Comparison of ENCODE assay signal across 22 cellular contexts in genomic region chr4:96108146-96108545, GRCh38.
A peak's percentile ranks its signal among the peaks of the same experiment; 100 is the strongest.
DNase-seq lines count a peak whose midpoint lies in the region; ATAC-seq, FAIRE-seq and TF ChIP-seq lines count a peak whose summit lies in the region.
"Had no signal": no experiment of that assay in that cellular context is flagged by ENCODE, and none has a peak within 500 bp of the region (broad histone marks: within the 10 kb centered on the region; RNA-seq: fewer than 3 reads in every experiment).

No MANE protein-coding gene starts in this region.

- H3K9me3 ChIP-seq in DND-41 (ENCODE audit: insufficient read depth, low read length, severe bottlenecking) (no peaks in the 10 kb centered on the region), astrocyte (ENCODE audit: insufficient read depth, low read depth, low read length) (peaks cover 5% of the 10 kb centered on the region)
- H3K9me3 ChIP-seq: BLaER1, Caco-2 had no signal

- peaks cover 4% of the 10 kb centered on the region for H3K4me1 Mint-ChIP-seq in astrocyte (ENCODE audit: low read depth, unreplicated experiment)
- H3K4me1 Mint-ChIP-seq: B cell; CD4-positive, CD25-positive, alpha-beta regulatory T cell had no signal

- DNase-seq in DND-41 (no peak), astrocyte (ENCODE audit: low read depth) (peak; percentile 65), iris pigment epithelial cell (ENCODE audit: low read depth) (peak; percentile 3), amygdala (lab: John Stamatoyannopoulos, UW) (no peak)
- no peak for DNase-seq in activated naive CD4-positive, alpha-beta T cell treated with anti-CD3 and anti-CD28 coated beads, Interleukin-2, amount 50 U/mL, for 72 hours (ENCODE audit: low spot score in 2 of 2)
- DNase-seq: Caco-2; CD4-positive, CD25-positive, alpha-beta regulatory T cell; CD8-positive, alpha-beta T cell; DMS153; EL; GDM1; GOT3; H7; HCEC 1CT had no signal

- H3K27me3 ChIP-seq in DND-41 (ENCODE audit: insufficient read depth, low read length, poor library complexity) (no peaks in the 10 kb centered on the region), astrocyte (ENCODE audit: insufficient read depth, low read length) (no peaks in the 10 kb centered on the region)
- H3K27me3 ChIP-seq: BLaER1 had no signal

- H2AFZ ChIP-seq in DND-41 (ENCODE audit: low read depth, low read length): peak overlapping the region; percentile 36; the same call in 1 of the 2 replicates
- H2AFZ ChIP-seq in astrocyte (ENCODE audit: low read depth, low read length): no peak overlapping the region

- H3K9ac ChIP-seq in DND-41 (ENCODE audit: low read depth, low read length): no peak overlapping the region
- no peak overlapping the region for H3K9ac ChIP-seq in astrocyte (ENCODE audit: low read length)
- H3K9ac ChIP-seq: BLaER1 had no signal

- FAIRE-seq in astrocyte (lab: Jason Lieb, UNC): no peak
- FAIRE-seq: A204.1, GM12878, GM19239 had no signal

- no peak overlapping the region for H3K4me3 ChIP-seq in DND-41 (ENCODE audit: low read depth in 1 of 2, low read length in 2 of 2)
- no peak overlapping the region for H3K4me3 ChIP-seq in astrocyte (ENCODE audit: insufficient read depth, low read depth, low read length)
- H3K4me3 ChIP-seq: BLaER1, GM12878 had no signal

- H3K4me2 ChIP-seq in DND-41 (ENCODE audit: insufficient read depth, low read length) (no peak overlapping the region), astrocyte (ENCODE audit: low read length) (no peak overlapping the region)
- H3K4me2 ChIP-seq: BLaER1 had no signal

- no peak overlapping the region for H3K27ac ChIP-seq in DND-41 (ENCODE audit: low read length)
- H3K27ac ChIP-seq in astrocyte (ENCODE audit: low read depth, low read length): no peak overlapping the region
- H3K27ac ChIP-seq: 22Rv1, BLaER1, C4-2B had no signal

- no peak overlapping the region for H3K27ac Mint-ChIP-seq in astrocyte (ENCODE audit: unreplicated experiment)
- H3K27ac Mint-ChIP-seq in activated naive CD4-positive, alpha-beta T cell treated with anti-CD3 and anti-CD28 coated beads, Interleukin-2, amount 50 U/mL, for 72 hours: no peak overlapping the region
- H3K27ac Mint-ChIP-seq: B cell; CD4-positive, CD25-positive, alpha-beta regulatory T cell; CD8-positive, alpha-beta T cell had no signal

- TF ChIP-seq CTCF in DND-41 (IDR thresholded peaks at IDR 0.05; ENCODE audit: borderline replicate concordance, extremely low read depth, low read length, poor library complexity, severe bottlenecking) (no peak), astrocyte (IDR thresholded peaks at IDR 0.05; ENCODE audit: insufficient read depth, low read depth, low read length) (no peak)

- no peaks in the 10 kb centered on the region for H3K27me3 Mint-ChIP-seq in astrocyte (ENCODE audit: low read depth, unreplicated experiment)
- H3K27me3 Mint-ChIP-seq: B cell; CD4-positive, CD25-positive, alpha-beta regulatory T cell had no signal

- no peak overlapping the region for H3K4me3 Mint-ChIP-seq in astrocyte (ENCODE audit: unreplicated experiment)
- H3K4me3 Mint-ChIP-seq: B cell; CD4-positive, CD25-positive, alpha-beta regulatory T cell; CD8-positive, alpha-beta T cell had no signal

- no peak for ATAC-seq in DND-41 (ENCODE audit: insufficient read depth, low read depth)
- ATAC-seq in GM21825 (IDR thresholded peaks at IDR 0.05; ENCODE audit: unreplicated experiment): no peak
- no peak for ATAC-seq in activated naive CD4-positive, alpha-beta T cell treated with anti-CD3 and anti-CD28 coated beads, Interleukin-2, amount 50 U/mL, for 72 hours
- ATAC-seq: CD8-positive, alpha-beta T cell; GM12878 had no signal

- H3K36me3 ChIP-seq in DND-41 (ENCODE audit: insufficient read depth, low read length) (no peaks in the 10 kb centered on the region), astrocyte (ENCODE audit: insufficient read depth, low read length) (no peaks in the 10 kb centered on the region)
- H3K36me3 ChIP-seq: BLaER1 had no signal

- peaks cover 5% of the 10 kb centered on the region for H3K9me3 Mint-ChIP-seq in astrocyte (ENCODE audit: unreplicated experiment)
- H3K9me3 Mint-ChIP-seq in activated naive CD4-positive, alpha-beta T cell treated with anti-CD3 and anti-CD28 coated beads, Interleukin-2, amount 50 U/mL, for 72 hours: peaks cover 12 to 15% of the 10 kb centered on the region in 2 donors

- no peaks in the 10 kb centered on the region for H4K20me1 ChIP-seq in DND-41 (ENCODE audit: insufficient read depth, low read length)
- no peaks in the 10 kb centered on the region for H4K20me1 ChIP-seq in astrocyte (ENCODE audit: insufficient read depth, low read length)
- H4K20me1 ChIP-seq: BLaER1 had no signal

- H3K36me3 Mint-ChIP-seq in astrocyte (ENCODE audit: low read depth, unreplicated experiment): no peaks in the 10 kb centered on the region
- H3K36me3 Mint-ChIP-seq in activated naive CD4-positive, alpha-beta T cell treated with anti-CD3 and anti-CD28 coated beads, Interleukin-2, amount 50 U/mL, for 72 hours: no peaks in the 10 kb centered on the region
- H3K36me3 Mint-ChIP-seq: CD4-positive, CD25-positive, alpha-beta regulatory T cell; CD8-positive, alpha-beta T cell had no signal

- no peaks in the 10 kb centered on the region for H3K79me2 ChIP-seq in DND-41 (ENCODE audit: insufficient read depth, low read length)
- H3K79me2 ChIP-seq in astrocyte (ENCODE audit: insufficient read depth, low read length): no peaks in the 10 kb centered on the region

- H3K4me1 ChIP-seq in DND-41 (ENCODE audit: insufficient read depth, low read length) (no peaks in the 10 kb centered on the region), astrocyte (ENCODE audit: insufficient read depth, low read length) (peaks cover 2% of the 10 kb centered on the region)
- H3K4me1 ChIP-seq: BLaER1, Caco-2 had no signal

Comparison
In these comparisons a context has a peak if more than half of its experiments do, and no peak if none do; other contexts are left out.
1. DNase-seq: peak in astrocyte (single experiment) and iris pigment epithelial cell (single experiment); none in DND-41 (single experiment), amygdala (0 of 56) and activated naive CD4-positive, alpha-beta T cell treated with anti-CD3 and anti-CD28 coated beads, Interleukin-2, amount 50 U/mL, for 72 hours (0 of 2).